In genomic region chr1:20476260-20477038, GRCh38 we compare ENCODE assay signal across 11 cellular contexts. TPM values are rescaled to one million over a fixed set of nuclear protein-coding genes. Genes with fewer than 3 reads are reported as not detected.
DNase-seq lines count a peak whose midpoint lies in the region; TF ChIP-seq lines count a peak whose summit lies in the region.
"Had no signal": no experiment of that assay in that cellular context is flagged by ENCODE, and none has a peak within 500 bp of the region (broad histone marks: within the 10 kb centered on the region; RNA-seq: fewer than 3 reads in every experiment).

No MANE protein-coding gene starts in this region.

- TF ChIP-seq CTCF in Calu3 (IDR thresholded peaks at IDR 0.05; ENCODE audit: unreplicated experiment) (no peak), fibroblast of the aortic adventitia (IDR thresholded peaks at IDR 0.05; ENCODE audit: insufficient read depth, low read length) (no peak), nephron progenitor cell (IDR thresholded peaks at IDR 0.05) (no peak), coronary artery (IDR thresholded peaks at IDR 0.05) (no peak)

- peak; percentile 92 for DNase-seq in Calu3
- peak; percentile 26 for DNase-seq in OCI-M1 (lab: John Stamatoyannopoulos, UW)
- peak; percentile 22 for DNase-seq in fibroblast of the aortic adventitia (ENCODE audit: low read depth)
- peak; percentile 62 for DNase-seq in nephron progenitor cell
- DNase-seq in NK-92 (lab: John Stamatoyannopoulos, UW; ENCODE audit: unreplicated experiment), result no peak
- no peak for DNase-seq in stimulated activated CD4-positive, alpha-beta T cell treated with anti-CD3 and anti-CD28 coated beads, Interleukin-4, amount 100 ng/mL, for 24 hours
- DNase-seq in activated T-cell treated with anti-CD3 and anti-CD28 coated beads for 4 hours, result no peak
- DNase-seq in coronary artery (ENCODE audit: low spot score), result no peak
- DNase-seq: GF-D8; stimulated activated naive CD8-positive, alpha-beta T cell treated with anti-CD3 and anti-CD28 coated beads, Interleukin-15, Interleukin-2, amounts not matched to agents 100 U/mL and 50 U/mL, for 24 hours had no signal

- BruUV-seq in Calu3 (replicated peaks; lab: Mats Ljungman, UMichigan), result no TSS peak

- H3K4me3 Mint-ChIP-seq in Calu3 (ENCODE audit: low read depth, unreplicated experiment) (peak overlapping the region; percentile 62), nephron progenitor cell (peak overlapping the region; percentile 65)

- CTCF ChIA-PET in Calu3 (lab: Charles Lee), result interaction anchor here (0.9 kb wide), 1 partner anchor 50 kb away, joined by 3 read pairs; no protein-coding TSS in a partner anchor

- intact Hi-C loops in Calu3 (cut with micrococcal nuclease; ENCODE audit: unreplicated experiment), result no loop called here

- H3K36me3 Mint-ChIP-seq in Calu3 (ENCODE audit: insufficient read depth, unreplicated experiment) (peaks cover 39% of the 10 kb centered on the region), nephron progenitor cell (ENCODE audit: low read depth) (no peaks in the 10 kb centered on the region)

- H3K27ac ChIP-seq in coronary artery, result no peak overlapping the region
- H3K27ac ChIP-seq: cardiac muscle cell had no signal

- no peaks in the 10 kb centered on the region for H3K9me3 Mint-ChIP-seq in Calu3 (ENCODE audit: low read depth, unreplicated experiment)
- H3K9me3 Mint-ChIP-seq in nephron progenitor cell, result no peaks in the 10 kb centered on the region

- H3K27ac Mint-ChIP-seq in Calu3 (ENCODE audit: unreplicated experiment), result peak overlapping the region; percentile 83
- H3K27ac Mint-ChIP-seq in nephron progenitor cell, result peak overlapping the region; percentile 54

- H3K27me3 Mint-ChIP-seq in Calu3 (ENCODE audit: unreplicated experiment) (no peaks in the 10 kb centered on the region), nephron progenitor cell (ENCODE audit: low read depth, poor library complexity) (peaks cover 77% of the 10 kb centered on the region)

- peaks cover 78% of the 10 kb centered on the region for H3K4me1 Mint-ChIP-seq in Calu3 (ENCODE audit: low read depth, unreplicated experiment)
- peaks cover 76% of the 10 kb centered on the region for H3K4me1 Mint-ChIP-seq in nephron progenitor cell

- H3K4me3 ChIP-seq in fibroblast of the aortic adventitia (ENCODE audit: low read depth, low read length), result no peak overlapping the region
- no peak overlapping the region for H3K4me3 ChIP-seq in coronary artery
- H3K4me3 ChIP-seq: cardiac muscle cell had no signal

RNA-seq across cellular contexts. Expression of gene CAMK2N1, which starts 9.6 kb away (rescaled TPM):
- 56.0 and 66.0 TPM in 2 replicates for total RNA-seq in Calu3 (2022)
- 5.2 and 28.5 TPM in 2 replicates for total RNA-seq in fibroblast of the aortic adventitia (ENCODE audit: low replicate concordance)

RNA-seq across cellular contexts. Expression of gene MUL1, which starts 31.5 kb away (rescaled TPM):
- total RNA-seq in Calu3 (2022) (21.9 and 24.3 TPM in 2 replicates), fibroblast of the aortic adventitia (ENCODE audit: low replicate concordance) (23.7 and 24.4 TPM in 2 replicates)

Comparison
In these comparisons a context has a peak if more than half of its experiments do, and no peak if none do; other contexts are left out.
1. DNase-seq: peak in Calu3 (single experiment), OCI-M1 (single experiment), fibroblast of the aortic adventitia (single experiment) and nephron progenitor cell (single experiment); none in NK-92 (single experiment), stimulated activated CD4-positive, alpha-beta T cell treated with anti-CD3 and anti-CD28 coated beads, Interleukin-4, amount 100 ng/mL, for 24 hours (single experiment), activated T-cell treated with anti-CD3 and anti-CD28 coated beads for 4 hours (single experiment) and coronary artery (single experiment).